Comparison of ENCODE assay signal across 7 cellular contexts in the genomic region with DNA sequence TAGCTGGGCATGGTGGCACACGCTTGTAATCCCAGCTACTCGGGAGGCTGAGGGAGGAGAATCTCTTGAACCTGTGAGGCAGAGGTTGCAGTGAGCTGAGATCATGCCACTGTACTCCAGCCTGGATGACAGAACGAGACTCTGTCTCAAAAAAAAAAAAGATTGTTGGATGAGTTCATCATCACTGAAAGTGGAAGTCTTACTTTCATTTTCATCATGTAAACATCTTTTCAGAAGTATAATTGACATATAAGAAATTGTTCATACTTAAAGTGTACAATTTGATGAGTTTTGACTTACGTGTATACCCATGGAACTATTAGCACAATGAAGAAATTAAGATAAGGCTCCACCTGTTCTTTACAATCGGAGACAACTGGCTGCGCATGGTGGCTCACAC. TPM values are rescaled to one million over a fixed set of nuclear protein-coding genes. Genes with fewer than 3 reads are reported as not detected.
DNase-seq lines count a peak whose midpoint lies in the region; ATAC-seq and TF ChIP-seq lines count a peak whose summit lies in the region.
"Not testable (repeated sequence)": the region's sequence is repeated elsewhere in the genome, so short reads cannot be mapped to it uniquely, and the experiment has no call there.

No MANE protein-coding gene starts in this region.

- intact Hi-C loops in activated CD4-positive, alpha-beta T cell treated with anti-CD3 and anti-CD28 coated beads for 36 hours (cut with DNase I, micrococcal nuclease): not testable (repeated sequence)

- not testable (repeated sequence) for H4K91ac ChIP-seq in mesenchymal stem cell (ENCODE audit: low read length)

- H3K4me1 Mint-ChIP-seq in activated CD4-positive, alpha-beta T cell treated with anti-CD3 and anti-CD28 coated beads for 36 hours; activated T-cell treated with anti-CD3 and anti-CD28 coated beads, Interleukin-2, amount 50 U/mL, for 72 hours (ENCODE audit: low read depth); stimulated activated effector memory CD8-positive, alpha-beta T cell treated with anti-CD3 and anti-CD28 coated beads, Interleukin-12 subunit alpha, Interleukin-12 subunit beta, amount 100 ng/mL, for 72 hours: not testable (repeated sequence)

- WGBS in mesenchymal stem cell: 93% methylated on average over 5 of the region's 6 CpGs

- not testable (repeated sequence) for H2BK120ac ChIP-seq in mesenchymal stem cell (ENCODE audit: low read depth, low read length)

- not testable (repeated sequence) for H3K36me3 Mint-ChIP-seq in activated CD4-positive, alpha-beta T cell treated with anti-CD3 and anti-CD28 coated beads for 36 hours (ENCODE audit: low read depth); activated T-cell treated with anti-CD3 and anti-CD28 coated beads, Interleukin-2, amount 50 U/mL, for 72 hours (ENCODE audit: insufficient read depth in 2 of 2); stimulated activated effector memory CD8-positive, alpha-beta T cell treated with anti-CD3 and anti-CD28 coated beads, Interleukin-12 subunit alpha, Interleukin-12 subunit beta, amount 100 ng/mL, for 72 hours

- TF ChIP-seq CTCF in brain microvascular endothelial cell (IDR thresholded peaks at IDR 0.05; ENCODE audit: low read depth, low read length, missing control alignments); fibroblast of pulmonary artery (IDR thresholded peaks at IDR 0.05; ENCODE audit: low read length, missing control alignments): not testable (repeated sequence)

- not testable (repeated sequence) for H2AK5ac ChIP-seq in mesenchymal stem cell (ENCODE audit: low read length, severe bottlenecking)

- H3K79me1 ChIP-seq in mesenchymal stem cell (replicated peaks; ENCODE audit: low read length, poor library complexity, severe bottlenecking): not testable (repeated sequence)

- H3K4me1 ChIP-seq in mesenchymal stem cell (ENCODE audit: control insufficient read depth, insufficient read depth, low read depth, low read length): not testable (repeated sequence)

- H2AFZ ChIP-seq in mesenchymal stem cell (ENCODE audit: low read depth, low read length): not testable (repeated sequence)

- H3K9me3 Mint-ChIP-seq in activated CD4-positive, alpha-beta T cell treated with anti-CD3 and anti-CD28 coated beads for 36 hours (ENCODE audit: low read depth); activated T-cell treated with anti-CD3 and anti-CD28 coated beads, Interleukin-2, amount 50 U/mL, for 72 hours; stimulated activated effector memory CD8-positive, alpha-beta T cell treated with anti-CD3 and anti-CD28 coated beads, Interleukin-12 subunit alpha, Interleukin-12 subunit beta, amount 100 ng/mL, for 72 hours: not testable (repeated sequence)

- CTCF ChIA-PET in activated CD4-positive, alpha-beta T cell treated with anti-CD3 and anti-CD28 coated beads for 36 hours (lab: Charles Lee): not testable (repeated sequence)

- H3K9ac ChIP-seq in mesenchymal stem cell (ENCODE audit: low read length): not testable (repeated sequence)

- not testable (repeated sequence) for H2BK5ac ChIP-seq in mesenchymal stem cell (ENCODE audit: low read depth, low read length, poor library complexity, severe bottlenecking)

- H3K27me3 Mint-ChIP-seq in activated CD4-positive, alpha-beta T cell treated with anti-CD3 and anti-CD28 coated beads for 36 hours; activated T-cell treated with anti-CD3 and anti-CD28 coated beads, Interleukin-2, amount 50 U/mL, for 72 hours (ENCODE audit: low read depth): not testable (repeated sequence)

- in situ Hi-C loops in brain microvascular endothelial cell (cut with HindIII; ENCODE audit: low pct_ligation_motif_present, low sequenced_read_pairs): not testable (repeated sequence)

- not testable (repeated sequence) for H2BK15ac ChIP-seq in mesenchymal stem cell (ENCODE audit: low read depth, poor library complexity, severe bottlenecking)

- H3K4me2 ChIP-seq in mesenchymal stem cell (ENCODE audit: low read length, poor library complexity, severe bottlenecking): not testable (repeated sequence)

- DNase-seq in MV-4-11 (lab: John Stamatoyannopoulos, UW) (peak; percentile 22), brain microvascular endothelial cell (peak; percentile 31), fibroblast of pulmonary artery (ENCODE audit: low read depth) (peak; percentile 15), mesenchymal stem cell (peak; percentile 6)
- peak; percentile 16 for DNase-seq in activated CD4-positive, alpha-beta T cell treated with anti-CD3 and anti-CD28 coated beads for 36 hours
- peak in 1 of 2 donors; percentile 6 for DNase-seq in activated T-cell treated with anti-CD3 and anti-CD28 coated beads, Interleukin-2, amount 50 U/mL, for 72 hours
- DNase-seq in stimulated activated effector memory CD8-positive, alpha-beta T cell treated with anti-CD3 and anti-CD28 coated beads, Interleukin-12 subunit alpha, Interleukin-12 subunit beta, amount 100 ng/mL, for 72 hours (ENCODE audit: low spot score in 2 of 2): not testable (repeated sequence)

- peak; percentile 83 for ATAC-seq in activated CD4-positive, alpha-beta T cell treated with anti-CD3 and anti-CD28 coated beads for 36 hours
- peak; percentile 71 to 75 for ATAC-seq in activated T-cell treated with anti-CD3 and anti-CD28 coated beads, Interleukin-2, amount 50 U/mL, for 72 hours (replicated peaks in 1 of 2)
- ATAC-seq in stimulated activated effector memory CD8-positive, alpha-beta T cell treated with anti-CD3 and anti-CD28 coated beads, Interleukin-12 subunit alpha, Interleukin-12 subunit beta, amount 100 ng/mL, for 72 hours: peak; percentile 66

- H3K4me3 ChIP-seq in brain microvascular endothelial cell (ENCODE audit: low read depth, low read length); mesenchymal stem cell (ENCODE audit: insufficient read depth in 1 of 2, low read depth in 1 of 2, low read length in 2 of 2): not testable (repeated sequence)
- peak overlapping the region; percentile 12 for H3K4me3 ChIP-seq in fibroblast of pulmonary artery (replicated peaks; ENCODE audit: low read depth, low read length)

- not testable (repeated sequence) for H3K18ac ChIP-seq in mesenchymal stem cell (ENCODE audit: low read depth in 1 of 2, low read length in 2 of 2)

- not testable (repeated sequence) for H3K23ac ChIP-seq in mesenchymal stem cell (ENCODE audit: low read length in 2 of 2)

- POLR2A ChIA-PET in activated CD4-positive, alpha-beta T cell treated with anti-CD3 and anti-CD28 coated beads for 36 hours (lab: Charles Lee): not testable (repeated sequence)

- not testable (repeated sequence) for H3K27ac ChIP-seq in brain microvascular endothelial cell; mesenchymal stem cell (ENCODE audit: low read length, poor library complexity, severe bottlenecking)

- not testable (repeated sequence) for H3K14ac ChIP-seq in mesenchymal stem cell (ENCODE audit: low read length in 2 of 2)

- not testable (repeated sequence) for H3K36me3 ChIP-seq in brain microvascular endothelial cell (replicated peaks); mesenchymal stem cell (ENCODE audit: control insufficient read depth in 1 of 2, insufficient read depth in 2 of 2, low read depth in 1 of 2, low read length in 2 of 2)

- H4K8ac ChIP-seq in mesenchymal stem cell (ENCODE audit: low read length): not testable (repeated sequence)

- H3K4me3 Mint-ChIP-seq in activated CD4-positive, alpha-beta T cell treated with anti-CD3 and anti-CD28 coated beads for 36 hours; activated T-cell treated with anti-CD3 and anti-CD28 coated beads, Interleukin-2, amount 50 U/mL, for 72 hours; stimulated activated effector memory CD8-positive, alpha-beta T cell treated with anti-CD3 and anti-CD28 coated beads, Interleukin-12 subunit alpha, Interleukin-12 subunit beta, amount 100 ng/mL, for 72 hours: not testable (repeated sequence)

- H3K9me3 ChIP-seq in mesenchymal stem cell (ENCODE audit: control insufficient read depth, low read length): not testable (repeated sequence)

- not testable (repeated sequence) for H2BK12ac ChIP-seq in mesenchymal stem cell (ENCODE audit: low read length in 2 of 2)

- H3K4ac ChIP-seq in mesenchymal stem cell (ENCODE audit: low read depth in 1 of 2, low read length in 2 of 2): not testable (repeated sequence)

- not testable (repeated sequence) for H3K27me3 ChIP-seq in brain microvascular endothelial cell (replicated peaks); mesenchymal stem cell (ENCODE audit: control insufficient read depth in 1 of 2, insufficient read depth in 1 of 2, low read length in 2 of 2)

- H3K27ac Mint-ChIP-seq in activated CD4-positive, alpha-beta T cell treated with anti-CD3 and anti-CD28 coated beads for 36 hours; stimulated activated effector memory CD8-positive, alpha-beta T cell treated with anti-CD3 and anti-CD28 coated beads, Interleukin-12 subunit alpha, Interleukin-12 subunit beta, amount 100 ng/mL, for 72 hours: not testable (repeated sequence)
- H3K27ac Mint-ChIP-seq in activated T-cell treated with anti-CD3 and anti-CD28 coated beads, Interleukin-2, amount 50 U/mL, for 72 hours: peak overlapping the region; percentile 60

RNA-seq across cellular contexts. Expression of gene DRG1, which starts 20.8 kb away (rescaled TPM):
- 100 to 1,000 TPM; 104 to 106 TPM for total RNA-seq in activated CD4-positive, alpha-beta T cell treated with anti-CD3 and anti-CD28 coated beads for 36 hours
- 100 to 1,000 TPM; 126 to 137 TPM for total RNA-seq in activated T-cell treated with anti-CD3 and anti-CD28 coated beads, Interleukin-2, amount 50 U/mL, for 72 hours
- 44.1 TPM for polyA plus RNA-seq in mesenchymal stem cell (2013, experiment 1 of 2)
- 45.0 TPM for polyA plus RNA-seq in mesenchymal stem cell (2013, experiment 2 of 2)

RNA-seq across cellular contexts. Expression of gene PATZ1, which starts 32.5 kb away (rescaled TPM):
- total RNA-seq in activated CD4-positive, alpha-beta T cell treated with anti-CD3 and anti-CD28 coated beads for 36 hours: 10 to 100 TPM; 22.9 to 23.9 TPM
- total RNA-seq in activated T-cell treated with anti-CD3 and anti-CD28 coated beads, Interleukin-2, amount 50 U/mL, for 72 hours: 10 to 100 TPM; 22.9 to 26.4 TPM
- 10.3 TPM for polyA plus RNA-seq in mesenchymal stem cell (2013, experiment 1 of 2)
- polyA plus RNA-seq in mesenchymal stem cell (2013, experiment 2 of 2): 10.6 TPM
